In the genomic region with DNA sequence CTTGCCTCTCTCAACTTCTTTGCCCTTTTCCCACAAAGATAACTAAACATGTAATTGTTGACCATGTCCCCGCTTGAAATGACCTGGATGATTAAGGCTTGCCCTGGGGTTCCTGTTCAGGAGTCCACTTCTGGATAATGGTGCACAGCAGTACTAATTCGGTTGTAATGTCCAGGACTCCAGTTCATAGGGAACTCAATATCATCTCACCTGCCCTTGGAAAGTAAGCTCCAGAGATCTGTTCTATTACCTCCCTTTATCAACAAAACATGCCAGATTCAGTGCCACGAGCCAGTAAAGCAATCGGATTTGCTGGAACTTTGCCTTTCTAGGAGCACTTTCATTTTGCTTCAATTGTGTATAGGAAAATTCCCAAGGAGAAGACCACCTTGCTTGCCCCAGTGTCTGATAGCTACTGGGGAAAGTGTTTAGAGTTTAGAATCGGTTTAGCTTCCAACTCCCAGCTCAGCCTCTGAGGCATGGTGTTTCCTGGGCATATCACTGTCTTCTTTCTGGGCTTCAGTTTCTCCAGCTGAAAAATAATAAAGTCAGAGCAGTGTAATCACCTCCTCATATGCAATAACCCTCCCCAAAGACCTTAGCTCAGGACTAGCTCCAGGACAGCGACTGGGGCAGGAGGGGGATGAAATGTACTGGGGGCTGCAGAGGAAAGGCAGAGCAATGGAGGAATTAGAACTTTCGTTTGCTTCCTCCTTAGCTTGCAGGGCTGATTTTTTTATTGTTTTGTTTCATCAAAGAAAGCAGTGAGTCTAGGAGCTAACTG, we compare ENCODE assay signal across 29 cellular contexts.
"Had no signal": no experiment of that assay in that cellular context is flagged by ENCODE, and none has a peak within 500 bp of the region (broad histone marks: within the 10 kb centered on the region; RNA-seq: fewer than 3 reads in every experiment).

No MANE protein-coding gene starts in this region.

- H3K9me2 ChIP-seq: SK-N-SH had no signal

- H3K27me3 ChIP-seq: adrenal gland, MG63, Peyer's patch, SJCRH30 had no signal

- H3K4me3 Mint-ChIP-seq: activated CD8-positive, alpha-beta T cell treated with anti-CD3 and anti-CD28 coated beads for 36 hours; activated naive CD8-positive, alpha-beta T cell treated with anti-CD3 and anti-CD28 coated beads, Interleukin-2, amount 10 ng/mL, durations not matched to agents 7 days and 5 days had no signal

- H3K4me2 ChIP-seq: KMS-11, SK-N-SH had no signal

- H3K4me1 Mint-ChIP-seq: activated naive CD8-positive, alpha-beta T cell treated with anti-CD3 and anti-CD28 coated beads, Interleukin-2, amount 10 ng/mL, durations not matched to agents 7 days and 5 days had no signal

- H3K4me3 ChIP-seq: adrenal gland, MG63, Peyer's patch, SJCRH30 had no signal

- ATAC-seq: activated CD4-positive, CD25-positive, alpha-beta regulatory T cell treated with anti-CD3 and anti-CD28 coated beads, Interleukin-2, amount 50 U/mL, for 24 hours; activated CD8-positive, alpha-beta T cell treated with anti-CD3 and anti-CD28 coated beads for 36 hours had no signal

- H3K9ac ChIP-seq: KMS-11, SK-N-SH had no signal

- H3K27ac ChIP-seq: adrenal gland, KMS-11, Peyer's patch, RWPE1, SJCRH30, WERI-Rb-1 had no signal

- H3K27ac Mint-ChIP-seq: activated CD8-positive, alpha-beta T cell treated with anti-CD3 and anti-CD28 coated beads for 36 hours; activated naive CD8-positive, alpha-beta T cell treated with anti-CD3 and anti-CD28 coated beads, Interleukin-2, amount 10 ng/mL, durations not matched to agents 7 days and 5 days had no signal

- H3K9me3 Mint-ChIP-seq: activated CD8-positive, alpha-beta T cell treated with anti-CD3 and anti-CD28 coated beads for 36 hours; activated naive CD8-positive, alpha-beta T cell treated with anti-CD3 and anti-CD28 coated beads, Interleukin-2, amount 10 ng/mL, durations not matched to agents 7 days and 5 days had no signal

- H3K27me3 Mint-ChIP-seq: activated CD8-positive, alpha-beta T cell treated with anti-CD3 and anti-CD28 coated beads for 36 hours; activated naive CD8-positive, alpha-beta T cell treated with anti-CD3 and anti-CD28 coated beads, Interleukin-2, amount 10 ng/mL, durations not matched to agents 7 days and 5 days had no signal

- H3K36me3 ChIP-seq: adrenal gland, MG63, Peyer's patch, SJCRH30, WERI-Rb-1 had no signal

- H3K9me3 ChIP-seq: adrenal gland, MG63, Peyer's patch, SK-N-SH had no signal

- H3K4me1 ChIP-seq: adrenal gland, Peyer's patch, SJCRH30 had no signal

- DNase-seq: activated CD4-positive, alpha-beta T cell treated with anti-CD3 and anti-CD28 coated beads for 4 hours; activated CD8-positive, alpha-beta memory T cell treated with anti-CD3 and anti-CD28 coated beads, Interleukin-2, amount 50 U/mL, for 4 hours; activated CD8-positive, alpha-beta T cell treated with anti-CD3 and anti-CD28 coated beads for 36 hours; activated naive CD4-positive, alpha-beta T cell treated with anti-CD3 and anti-CD28 coated beads, Interleukin-2, amount 50 U/mL, for 16 hours; activated naive CD8-positive, alpha-beta T cell treated with anti-CD3 and anti-CD28 coated beads, Interleukin-2, amount 10 ng/mL, durations not matched to agents 7 days and 5 days; adrenal gland; anterior cingulate cortex; central memory CD4-positive, alpha-beta T cell; MG63; MV-4-11; NCI-H1092 treated with DMSO at 0.1 percent for 48 hours; NCI-H1417 treated with DMSO at 0.1 percent for 48 hours; NCI-H1694; NCI-H2029; NCI-H2107; NCI-H2171 treated with DMSO at 0.1 percent for 48 hours; NCI-H226; NCI-H774; NK-92 treated with Interleukin-12 subunit alpha and Interleukin-12 subunit beta, amount 100 ng/mL, for 24 hours; OCI-M1; Peyer's patch; Right ventricle myocardium superior; SJCRH30; SK-N-SH; T-helper 1 cell; WERI-Rb-1 had no signal

- H3K36me3 Mint-ChIP-seq: activated naive CD8-positive, alpha-beta T cell treated with anti-CD3 and anti-CD28 coated beads, Interleukin-2, amount 10 ng/mL, durations not matched to agents 7 days and 5 days had no signal
